Comparison of ENCODE assay signal across 10 cellular contexts in genomic region chr5:96880402-96881164, GRCh38. TPM values are rescaled to one million over a fixed set of nuclear protein-coding genes. Genes with fewer than 3 reads are reported as not detected.
A peak's percentile ranks its signal among the peaks of the same experiment; 100 is the strongest.
DNase-seq lines count a peak whose midpoint lies in the region; ATAC-seq, FAIRE-seq and TF ChIP-seq lines count a peak whose summit lies in the region.
"Had no signal": no experiment of that assay in that cellular context is flagged by ENCODE, and none has a peak within 500 bp of the region (broad histone marks: within the 10 kb centered on the region; RNA-seq: fewer than 3 reads in every experiment).

No MANE protein-coding gene starts in this region.

- TF ChIP-seq POLR2A in A549 (IDR thresholded peaks at IDR 0.05; ENCODE audit: low read length), result no peak

- no peak for FAIRE-seq in A549 (lab: Jason Lieb, UNC)
- peak; percentile 44 for FAIRE-seq in GM18507 (lab: Jason Lieb, UNC)

- no peak for TF ChIP-seq EP300 in A549 (IDR thresholded peaks at IDR 0.05)

- H3K4me2 ChIP-seq in A549, result peak overlapping the region; percentile 21; the same call in 1 of the 3 replicates

- no peak for TF ChIP-seq CTCF in A549 (IDR thresholded peaks at IDR 0.05)
- no peak for TF ChIP-seq CTCF in fibroblast of pulmonary artery (IDR thresholded peaks at IDR 0.05; ENCODE audit: low read length, missing control alignments)

- H3K4me3 ChIP-seq in A549, result no peak overlapping the region
- no peak overlapping the region for H3K4me3 ChIP-seq in fibroblast of pulmonary artery (replicated peaks; ENCODE audit: low read depth, low read length)

- intact Hi-C loops in sciatic nerve (cut with DNase I), result no loop called here

- POLR2A ChIA-PET in A549 (lab: Yijun Ruan, JAX), result no interaction called here

- DNase-seq in A549 (ENCODE audit: low read depth in 1 of 2, low spot score in 1 of 2) (peak in 1 of 2 experiments; percentile 58), GM18507 (ENCODE audit: extremely low spot score, insufficient read length, low read depth) (no peak), fibroblast of pulmonary artery (ENCODE audit: low read depth) (peak; percentile 79), sciatic nerve (ENCODE audit: low spot score) (no peak)
- no peak for DNase-seq in stimulated activated CD4-positive, alpha-beta T cell treated with anti-CD3 and anti-CD28 coated beads, Interleukin-4, amount 100 ng/mL, for 24 hours
- DNase-seq: H7; stimulated activated CD4-positive, alpha-beta T cell treated with anti-CD3 and anti-CD28 coated beads, Interleukin-2, amount 100 ng/mL, for 24 hours had no signal

- no peak overlapping the region for H3K27ac ChIP-seq in A549

- H3K4me1 ChIP-seq in A549, result peaks cover 17% of the 10 kb centered on the region; the same call in 2 of the 3 replicates

- CTCF ChIA-PET in A549 (lab: Yijun Ruan, JAX), result interaction anchor here (1.6 kb wide), 1 partner anchor 12 kb away, joined by 4 read pairs; no protein-coding TSS in a partner anchor

- no peaks in the 10 kb centered on the region for H3K9me3 ChIP-seq in A549

- 76% methylated on average over 4 of the region's 4 CpGs for WGBS in A549 (ENCODE audit: missing lambda C conversion rate)

- no peak for TF ChIP-seq RAD21 in A549 (conservative IDR thresholded peaks at IDR 0.05 in 1 of 2, IDR thresholded peaks at IDR 0.05 in 1 of 2)

- ATAC-seq in A549, result peak; percentile 50 to 72; a peak in 5 of 6 replicates
- peak; percentile 45 for ATAC-seq in SK-N-SH treated with all-trans-retinoic acid at 6 μM for 48 hours
- no peak for ATAC-seq in HG03378 (IDR thresholded peaks at IDR 0.05; ENCODE audit: unreplicated experiment)
- ATAC-seq in GM21381 (IDR thresholded peaks at IDR 0.05; ENCODE audit: unreplicated experiment), result no peak
- ATAC-seq in sciatic nerve, result no peak

TF ChIP-seq in A549, 52 proteins besides CTCF, POLR2A, EP300 and RAD21:
- TF ChIP-seq FOSL2 (IDR thresholded peaks at IDR 0.05) (no peak), FOSL2 (CRISPR knock-in tag; IDR thresholded peaks at IDR 0.05) (peak; percentile 58), USF2 (IDR thresholded peaks at IDR 0.05) (no peak)
TF ChIP-seq in A549: peak in this region for 1.

TF ChIP-seq in SK-N-SH treated with all-trans-retinoic acid at 6 μM for 48 hours, 23 proteins besides CTCF, POLR2A, EP300 and RAD21:
- TF ChIP-seq OSR1 (CRISPR knock-in tag; IDR thresholded peaks at IDR 0.05), result no peak
- no peak for TF ChIP-seq POU6F1 (CRISPR knock-in tag; IDR thresholded peaks at IDR 0.05; ENCODE audit: borderline replicate concordance, low read depth)
- TF ChIP-seq TCF4 (CRISPR knock-in tag; IDR thresholded peaks at IDR 0.05; ENCODE audit: borderline replicate concordance), result no peak

RNA-seq across cellular contexts. Expression of gene ERAP2, which starts 4.3 kb away (rescaled TPM):
- polyA plus RNA-seq in A549 (2011; rRNA removed), result 2.2 and 3.3 TPM in 2 replicates
- polyA plus RNA-seq in A549 (2012; cell fraction: cytosol; rRNA removed), result 0.28 and 0.36 TPM in 2 replicates
- 0.44 and 0.67 TPM in 2 replicates for polyA plus RNA-seq in A549 (2012; cell fraction: nucleus; rRNA removed)
- polyA plus RNA-seq in A549 (2017; fragmentation: RNase III; extraction: RNeasy Plus Mini Kit Qiagen cat#74134 plus additional on column Dnase treatment), result 0.96 to 1.5 TPM (median 1.0 TPM) in 3 replicates
- polyA minus RNA-seq in A549 (2011; rRNA and poly(A)+ RNA removed), result 3.3 and 3.5 TPM in 2 replicates
- 14.8 TPM for total RNA-seq in sciatic nerve
- total RNA-seq: H7 had no signal

RNA-seq across cellular contexts. Expression of gene LNPEP, which starts 55.3 kb away (rescaled TPM):
- polyA plus RNA-seq in A549 (2011; rRNA removed) (19.1 and 19.7 TPM in 2 replicates), A549 (2017; fragmentation: RNase III; extraction: RNeasy Plus Mini Kit Qiagen cat#74134 plus additional on column Dnase treatment) (5.9 to 6.4 TPM (median 6.2 TPM) in 3 replicates)
- polyA plus RNA-seq in A549 (2012; cell fraction: cytosol; rRNA removed), result 2.0 and 2.3 TPM in 2 replicates
- 3.4 and 5.1 TPM in 2 replicates for polyA plus RNA-seq in A549 (2012; cell fraction: nucleus; rRNA removed)
- 38.9 and 39.9 TPM in 2 replicates for polyA minus RNA-seq in A549 (2011; rRNA and poly(A)+ RNA removed)
- total RNA-seq in sciatic nerve, result 43.1 TPM

Comparison
In these comparisons a context has a peak if more than half of its experiments do, and no peak if none do; other contexts are left out.
1. ATAC-seq: peak in A549 (2 of 2) and SK-N-SH treated with all-trans-retinoic acid at 6 μM for 48 hours (single experiment); none in HG03378 (single experiment), GM21381 (single experiment) and sciatic nerve (single experiment).